ENCODE assay signal across 8 cellular contexts in the genomic region with DNA sequence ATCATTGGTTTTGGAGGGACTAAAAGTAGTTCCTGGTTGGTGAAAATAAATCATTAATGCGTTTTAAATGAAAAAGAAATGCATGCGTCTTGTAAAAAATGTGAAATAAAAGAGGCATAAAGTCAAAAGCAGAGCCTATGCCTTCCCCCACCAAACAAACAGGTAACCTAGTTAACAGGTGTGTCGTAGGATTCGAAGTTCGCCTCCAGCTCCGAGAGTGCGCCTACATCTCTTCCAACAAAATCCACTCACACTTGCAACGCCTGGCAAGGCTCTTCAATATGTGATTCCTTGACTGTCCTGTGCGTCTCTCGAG. TPM values are rescaled to one million over a fixed set of nuclear protein-coding genes. Genes with fewer than 3 reads are reported as not detected.
DNase-seq lines count a peak whose midpoint lies in the region; ATAC-seq and TF ChIP-seq lines count a peak whose summit lies in the region.

No MANE protein-coding gene starts in this region.

- H3K4me3 ChIP-seq in HAP-1 (peak overlapping the region; percentile 69), adrenal gland (peak overlapping the region in 3 of 4 donors; percentile 29 to 87 (median 57)), tibial nerve (peak overlapping the region; percentile 49 to 86 (median 78))

- H3K27ac ChIP-seq in 22Rv1 (peak overlapping the region; percentile 95), adrenal gland (peak overlapping the region; percentile 70 to 99 (median 98)), tibial nerve (peak overlapping the region; percentile 95 to 99 (median 97))

- peaks cover 25% of the 10 kb centered on the region for H3K4me1 ChIP-seq in HAP-1
- H3K4me1 ChIP-seq in adrenal gland (replicated peaks in 1 of 2), result peaks cover 9 to 56% of the 10 kb centered on the region in 2 donors
- peaks cover 0 to 68% (median 20%) of the 10 kb centered on the region in 4 donors for H3K4me1 ChIP-seq in tibial nerve

- TF ChIP-seq POLR2A in adrenal gland (IDR thresholded peaks at IDR 0.05), result no peak
- no peak for TF ChIP-seq POLR2A in tibial nerve (IDR thresholded peaks at IDR 0.05)

- no peaks in the 10 kb centered on the region for H3K9me3 ChIP-seq in HAP-1
- no peaks in the 10 kb centered on the region for H3K9me3 ChIP-seq in adrenal gland (replicated peaks in 1 of 3)
- H3K9me3 ChIP-seq in tibial nerve, result no peaks in the 10 kb centered on the region

- DNase-seq in HAP-1 (ENCODE audit: low spot score in 2 of 2) (no peak), adrenal gland (no peak), left colon (no peak), tibial nerve (ENCODE audit: low spot score in 2 of 2) (no peak), NCI-H69 (lab: John Stamatoyannopoulos, UW) (no peak)
- no peak for DNase-seq in stimulated activated CD4-positive, alpha-beta T cell treated with anti-CD3 and anti-CD28 coated beads, Interleukin-12 subunit alpha, Interleukin-12 subunit beta, amount 100 ng/mL, for 4 hours

- H3K27me3 ChIP-seq in HAP-1 (ENCODE audit: low read depth), result no peaks in the 10 kb centered on the region
- no peaks in the 10 kb centered on the region for H3K27me3 ChIP-seq in adrenal gland
- no peaks in the 10 kb centered on the region for H3K27me3 ChIP-seq in tibial nerve

- 9 to 17% (median 13%) methylated on average over 10 of the region's 10 CpGs for WGBS in adrenal gland, 4 donors
- WGBS in tibial nerve, 2 donors, result 9 to 13% methylated on average over 10 of the region's 10 CpGs

- TF ChIP-seq CTCF in 22Rv1 (IDR thresholded peaks at IDR 0.05) (no peak), adrenal gland (IDR thresholded peaks at IDR 0.05) (no peak), tibial nerve (IDR thresholded peaks at IDR 0.05) (no peak)

- no peak for TF ChIP-seq EP300 in tibial nerve (IDR thresholded peaks at IDR 0.05)

- intact Hi-C loops in adrenal gland (cut with DNase I) (no loop called here), left colon (cut with DNase I, micrococcal nuclease) (loop anchor here in 1 of 2 donors (10.0 kb wide), 1 partner anchor 55 kb away; no protein-coding TSS in a partner anchor)

- ATAC-seq in left colon (peak; percentile 46), HG02571 (IDR thresholded peaks at IDR 0.05; ENCODE audit: unreplicated experiment) (no peak)

- in situ Hi-C loops in HAP-1 (cut with MboI; ENCODE audit: low sequenced_read_pairs), result no loop called here

- H3K36me3 ChIP-seq in HAP-1 (replicated peaks) (no peaks in the 10 kb centered on the region; the same call in 1 of the 2 replicates), adrenal gland (replicated peaks in 1 of 2) (peaks cover 0 to 6% of the 10 kb centered on the region in 2 donors), tibial nerve (peaks cover 0 to 29% (median 0%) of the 10 kb centered on the region in 3 donors)

RNA-seq across cellular contexts. Expression of gene SMAD4, which starts 0.7 kb away (rescaled TPM):
- total RNA-seq in adrenal gland (100 to 1,000 TPM in 4 of 8 donors, 10 to 100 TPM in 4; 72.8 to 151 (median 101) TPM), left colon (100 to 1,000 TPM in 1 of 2 donors, 10 to 100 TPM in 1; 76.1 to 100 TPM), tibial nerve (100 to 1,000 TPM; 100 to 182 (median 148) TPM)
- 10 to 100 TPM in 2 of 3 donors, 1 to 10 TPM in 1; 9.0 to 82.2 (median 11.2) TPM for polyA plus RNA-seq in adrenal gland
